Comparison of ENCODE assay signal across 1 cellular context in genomic region chr17:50863221-50863843, GRCh38.
TF ChIP-seq lines count a peak whose summit lies in the region.

No MANE protein-coding gene starts in this region.

TF ChIP-seq in HepG2, 621 proteins besides CTCF, POLR2A, EP300 and RAD21 (continued from another document and continues in another):
- TF ChIP-seq, protein P1, sequence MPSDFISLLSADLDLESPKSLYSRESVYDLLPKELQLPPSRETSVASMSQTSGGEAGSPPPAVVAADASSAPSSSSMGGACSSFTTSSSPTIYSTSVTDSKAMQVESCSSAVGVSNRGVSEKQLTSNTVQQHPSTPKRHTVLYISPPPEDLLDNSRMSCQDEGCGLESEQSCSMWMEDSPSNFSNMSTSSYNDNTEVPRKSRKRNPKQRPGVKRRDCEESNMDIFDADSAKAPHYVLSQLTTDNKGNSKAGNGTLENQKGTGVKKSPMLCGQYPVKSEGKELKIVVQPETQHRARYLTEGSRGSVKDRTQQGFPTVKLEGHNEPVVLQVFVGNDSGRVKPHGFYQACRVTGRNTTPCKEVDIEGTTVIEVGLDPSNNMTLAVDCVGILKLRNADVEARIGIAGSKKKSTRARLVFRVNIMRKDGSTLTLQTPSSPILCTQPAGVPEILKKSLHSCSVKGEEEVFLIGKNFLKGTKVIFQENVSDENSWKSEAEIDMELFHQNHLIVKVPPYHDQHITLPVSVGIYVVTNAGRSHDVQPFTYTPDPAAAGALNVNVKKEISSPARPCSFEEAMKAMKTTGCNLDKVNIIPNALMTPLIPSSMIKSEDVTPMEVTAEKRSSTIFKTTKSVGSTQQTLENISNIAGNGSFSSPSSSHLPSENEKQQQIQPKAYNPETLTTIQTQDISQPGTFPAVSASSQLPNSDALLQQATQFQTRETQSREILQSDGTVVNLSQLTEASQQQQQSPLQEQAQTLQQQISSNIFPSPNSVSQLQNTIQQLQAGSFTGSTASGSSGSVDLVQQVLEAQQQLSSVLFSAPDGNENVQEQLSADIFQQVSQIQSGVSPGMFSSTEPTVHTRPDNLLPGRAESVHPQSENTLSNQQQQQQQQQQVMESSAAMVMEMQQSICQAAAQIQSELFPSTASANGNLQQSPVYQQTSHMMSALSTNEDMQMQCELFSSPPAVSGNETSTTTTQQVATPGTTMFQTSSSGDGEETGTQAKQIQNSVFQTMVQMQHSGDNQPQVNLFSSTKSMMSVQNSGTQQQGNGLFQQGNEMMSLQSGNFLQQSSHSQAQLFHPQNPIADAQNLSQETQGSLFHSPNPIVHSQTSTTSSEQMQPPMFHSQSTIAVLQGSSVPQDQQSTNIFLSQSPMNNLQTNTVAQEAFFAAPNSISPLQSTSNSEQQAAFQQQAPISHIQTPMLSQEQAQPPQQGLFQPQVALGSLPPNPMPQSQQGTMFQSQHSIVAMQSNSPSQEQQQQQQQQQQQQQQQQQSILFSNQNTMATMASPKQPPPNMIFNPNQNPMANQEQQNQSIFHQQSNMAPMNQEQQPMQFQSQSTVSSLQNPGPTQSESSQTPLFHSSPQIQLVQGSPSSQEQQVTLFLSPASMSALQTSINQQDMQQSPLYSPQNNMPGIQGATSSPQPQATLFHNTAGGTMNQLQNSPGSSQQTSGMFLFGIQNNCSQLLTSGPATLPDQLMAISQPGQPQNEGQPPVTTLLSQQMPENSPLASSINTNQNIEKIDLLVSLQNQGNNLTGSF (CRISPR knock-in tag; IDR thresholded peaks at IDR 0.05): no peak
- TF ChIP-seq NFYC (CRISPR knock-in tag; IDR thresholded peaks at IDR 0.05): no peak
- no peak for TF ChIP-seq ZNF256 (CRISPR knock-in tag; conservative IDR thresholded peaks at IDR 0.05)
- no peak for TF ChIP-seq JUNB (CRISPR knock-in tag; IDR thresholded peaks at IDR 0.05; ENCODE audit: borderline replicate concordance)
- TF ChIP-seq CENPBD1 (CRISPR knock-in tag; IDR thresholded peaks at IDR 0.05; ENCODE audit: borderline replicate concordance, low read depth): no peak
- no peak for TF ChIP-seq GPBP1L1 (CRISPR knock-in tag; IDR thresholded peaks at IDR 0.05)
- TF ChIP-seq SNAPC2 (CRISPR knock-in tag; IDR thresholded peaks at IDR 0.05): no peak
- peak; percentile 51; the same call in 1 of the 2 replicates for TF ChIP-seq RCOR2 (CRISPR knock-in tag; IDR thresholded peaks at IDR 0.05)
- TF ChIP-seq, protein P2, sequence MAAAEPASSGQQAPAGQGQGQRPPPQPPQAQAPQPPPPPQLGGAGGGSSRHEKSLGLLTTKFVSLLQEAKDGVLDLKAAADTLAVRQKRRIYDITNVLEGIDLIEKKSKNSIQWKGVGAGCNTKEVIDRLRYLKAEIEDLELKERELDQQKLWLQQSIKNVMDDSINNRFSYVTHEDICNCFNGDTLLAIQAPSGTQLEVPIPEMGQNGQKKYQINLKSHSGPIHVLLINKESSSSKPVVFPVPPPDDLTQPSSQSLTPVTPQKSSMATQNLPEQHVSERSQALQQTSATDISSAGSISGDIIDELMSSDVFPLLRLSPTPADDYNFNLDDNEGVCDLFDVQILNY (CRISPR knock-in tag; conservative IDR thresholded peaks at IDR 0.05): no peak
- TF ChIP-seq ZBTB37 (CRISPR knock-in tag; IDR thresholded peaks at IDR 0.05): 0 out of 2 replicates have a peak, but pooled peaks have one; percentile 72
- peak; percentile 51; the same call in 1 of the 2 replicates for TF ChIP-seq ZBTB7B (CRISPR knock-in tag; IDR thresholded peaks at IDR 0.05)
- TF ChIP-seq NFE2L1 (CRISPR knock-in tag; IDR thresholded peaks at IDR 0.05; ENCODE audit: borderline replicate concordance): no peak
- TF ChIP-seq ZNF784 (CRISPR knock-in tag; IDR thresholded peaks at IDR 0.05; ENCODE audit: borderline replicate concordance): no peak
- TF ChIP-seq HOXA3 (CRISPR knock-in tag; IDR thresholded peaks at IDR 0.05): peak; percentile 53; the same call in 1 of the 2 replicates
- no peak; the same call in 1 of the 2 replicates for TF ChIP-seq AKAP8 (CRISPR knock-in tag; IDR thresholded peaks at IDR 0.05)
- no peak for TF ChIP-seq HHEX (CRISPR knock-in tag; IDR thresholded peaks at IDR 0.05)
- no peak for TF ChIP-seq MYNN (CRISPR knock-in tag; IDR thresholded peaks at IDR 0.05; ENCODE audit: low read depth)
- TF ChIP-seq ZNF337 (CRISPR knock-in tag; IDR thresholded peaks at IDR 0.05; ENCODE audit: borderline replicate concordance, low read depth): no peak
- TF ChIP-seq ZNF138 (CRISPR knock-in tag; IDR thresholded peaks at IDR 0.05; ENCODE audit: low read depth): no peak
- TF ChIP-seq ZNF12 (CRISPR knock-in tag; IDR thresholded peaks at IDR 0.05): 0 out of 2 replicates have a peak, but pooled peaks have one; percentile 7
- no peak for TF ChIP-seq RFX1 (IDR thresholded peaks at IDR 0.05)
- TF ChIP-seq, protein P3, sequence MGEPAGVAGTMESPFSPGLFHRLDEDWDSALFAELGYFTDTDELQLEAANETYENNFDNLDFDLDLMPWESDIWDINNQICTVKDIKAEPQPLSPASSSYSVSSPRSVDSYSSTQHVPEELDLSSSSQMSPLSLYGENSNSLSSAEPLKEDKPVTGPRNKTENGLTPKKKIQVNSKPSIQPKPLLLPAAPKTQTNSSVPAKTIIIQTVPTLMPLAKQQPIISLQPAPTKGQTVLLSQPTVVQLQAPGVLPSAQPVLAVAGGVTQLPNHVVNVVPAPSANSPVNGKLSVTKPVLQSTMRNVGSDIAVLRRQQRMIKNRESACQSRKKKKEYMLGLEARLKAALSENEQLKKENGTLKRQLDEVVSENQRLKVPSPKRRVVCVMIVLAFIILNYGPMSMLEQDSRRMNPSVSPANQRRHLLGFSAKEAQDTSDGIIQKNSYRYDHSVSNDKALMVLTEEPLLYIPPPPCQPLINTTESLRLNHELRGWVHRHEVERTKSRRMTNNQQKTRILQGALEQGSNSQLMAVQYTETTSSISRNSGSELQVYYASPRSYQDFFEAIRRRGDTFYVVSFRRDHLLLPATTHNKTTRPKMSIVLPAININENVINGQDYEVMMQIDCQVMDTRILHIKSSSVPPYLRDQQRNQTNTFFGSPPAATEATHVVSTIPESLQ (CRISPR knock-in tag; conservative IDR thresholded peaks at IDR 0.05): no peak
- TF ChIP-seq, protein P4, sequence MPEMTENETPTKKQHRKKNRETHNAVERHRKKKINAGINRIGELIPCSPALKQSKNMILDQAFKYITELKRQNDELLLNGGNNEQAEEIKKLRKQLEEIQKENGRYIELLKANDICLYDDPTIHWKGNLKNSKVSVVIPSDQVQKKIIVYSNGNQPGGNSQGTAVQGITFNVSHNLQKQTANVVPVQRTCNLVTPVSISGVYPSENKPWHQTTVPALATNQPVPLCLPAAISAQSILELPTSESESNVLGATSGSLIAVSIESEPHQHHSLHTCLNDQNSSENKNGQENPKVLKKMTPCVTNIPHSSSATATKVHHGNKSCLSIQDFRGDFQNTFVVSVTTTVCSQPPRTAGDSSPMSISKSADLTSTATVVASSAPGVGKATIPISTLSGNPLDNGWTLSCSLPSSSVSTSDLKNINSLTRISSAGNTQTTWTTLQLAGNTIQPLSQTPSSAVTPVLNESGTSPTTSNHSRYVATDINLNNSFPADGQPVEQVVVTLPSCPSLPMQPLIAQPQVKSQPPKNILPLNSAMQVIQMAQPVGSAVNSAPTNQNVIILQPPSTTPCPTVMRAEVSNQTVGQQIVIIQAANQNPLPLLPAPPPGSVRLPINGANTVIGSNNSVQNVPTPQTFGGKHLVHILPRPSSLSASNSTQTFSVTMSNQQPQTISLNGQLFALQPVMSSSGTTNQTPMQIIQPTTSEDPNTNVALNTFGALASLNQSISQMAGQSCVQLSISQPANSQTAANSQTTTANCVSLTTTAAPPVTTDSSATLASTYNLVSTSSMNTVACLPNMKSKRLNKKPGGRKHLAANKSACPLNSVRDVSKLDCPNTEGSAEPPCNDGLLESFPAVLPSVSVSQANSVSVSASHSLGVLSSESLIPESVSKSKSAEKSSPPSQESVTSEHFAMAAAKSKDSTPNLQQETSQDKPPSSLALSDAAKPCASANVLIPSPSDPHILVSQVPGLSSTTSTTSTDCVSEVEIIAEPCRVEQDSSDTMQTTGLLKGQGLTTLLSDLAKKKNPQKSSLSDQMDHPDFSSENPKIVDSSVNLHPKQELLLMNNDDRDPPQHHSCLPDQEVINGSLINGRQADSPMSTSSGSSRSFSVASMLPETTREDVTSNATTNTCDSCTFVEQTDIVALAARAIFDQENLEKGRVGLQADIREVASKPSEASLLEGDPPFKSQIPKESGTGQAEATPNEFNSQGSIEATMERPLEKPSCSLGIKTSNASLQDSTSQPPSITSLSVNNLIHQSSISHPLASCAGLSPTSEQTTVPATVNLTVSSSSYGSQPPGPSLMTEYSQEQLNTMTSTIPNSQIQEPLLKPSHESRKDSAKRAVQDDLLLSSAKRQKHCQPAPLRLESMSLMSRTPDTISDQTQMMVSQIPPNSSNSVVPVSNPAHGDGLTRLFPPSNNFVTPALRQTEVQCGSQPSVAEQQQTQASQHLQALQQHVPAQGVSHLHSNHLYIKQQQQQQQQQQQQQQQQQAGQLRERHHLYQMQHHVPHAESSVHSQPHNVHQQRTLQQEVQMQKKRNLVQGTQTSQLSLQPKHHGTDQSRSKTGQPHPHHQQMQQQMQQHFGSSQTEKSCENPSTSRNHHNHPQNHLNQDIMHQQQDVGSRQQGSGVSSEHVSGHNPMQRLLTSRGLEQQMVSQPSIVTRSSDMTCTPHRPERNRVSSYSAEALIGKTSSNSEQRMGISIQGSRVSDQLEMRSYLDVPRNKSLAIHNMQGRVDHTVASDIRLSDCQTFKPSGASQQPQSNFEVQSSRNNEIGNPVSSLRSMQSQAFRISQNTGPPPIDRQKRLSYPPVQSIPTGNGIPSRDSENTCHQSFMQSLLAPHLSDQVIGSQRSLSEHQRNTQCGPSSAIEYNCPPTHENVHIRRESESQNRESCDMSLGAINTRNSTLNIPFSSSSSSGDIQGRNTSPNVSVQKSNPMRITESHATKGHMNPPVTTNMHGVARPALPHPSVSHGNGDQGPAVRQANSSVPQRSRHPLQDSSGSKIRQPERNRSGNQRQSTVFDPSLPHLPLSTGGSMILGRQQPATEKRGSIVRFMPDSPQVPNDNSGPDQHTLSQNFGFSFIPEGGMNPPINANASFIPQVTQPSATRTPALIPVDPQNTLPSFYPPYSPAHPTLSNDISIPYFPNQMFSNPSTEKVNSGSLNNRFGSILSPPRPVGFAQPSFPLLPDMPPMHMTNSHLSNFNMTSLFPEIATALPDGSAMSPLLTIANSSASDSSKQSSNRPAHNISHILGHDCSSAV (CRISPR knock-in tag; IDR thresholded peaks at IDR 0.05; ENCODE audit: borderline replicate concordance): no peak
- no peak for TF ChIP-seq TARDBP (CRISPR knock-in tag; IDR thresholded peaks at IDR 0.05)
- no peak for TF ChIP-seq ZSCAN30 (CRISPR knock-in tag; IDR thresholded peaks at IDR 0.05)
- no peak for TF ChIP-seq ZNF800 (CRISPR knock-in tag; IDR thresholded peaks at IDR 0.05)
- TF ChIP-seq, protein P5, sequence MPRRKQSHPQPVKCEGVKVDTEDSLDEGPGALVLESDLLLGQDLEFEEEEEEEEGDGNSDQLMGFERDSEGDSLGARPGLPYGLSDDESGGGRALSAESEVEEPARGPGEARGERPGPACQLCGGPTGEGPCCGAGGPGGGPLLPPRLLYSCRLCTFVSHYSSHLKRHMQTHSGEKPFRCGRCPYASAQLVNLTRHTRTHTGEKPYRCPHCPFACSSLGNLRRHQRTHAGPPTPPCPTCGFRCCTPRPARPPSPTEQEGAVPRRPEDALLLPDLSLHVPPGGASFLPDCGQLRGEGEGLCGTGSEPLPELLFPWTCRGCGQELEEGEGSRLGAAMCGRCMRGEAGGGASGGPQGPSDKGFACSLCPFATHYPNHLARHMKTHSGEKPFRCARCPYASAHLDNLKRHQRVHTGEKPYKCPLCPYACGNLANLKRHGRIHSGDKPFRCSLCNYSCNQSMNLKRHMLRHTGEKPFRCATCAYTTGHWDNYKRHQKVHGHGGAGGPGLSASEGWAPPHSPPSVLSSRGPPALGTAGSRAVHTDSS (CRISPR knock-in tag; conservative IDR thresholded peaks at IDR 0.05): no peak
- TF ChIP-seq CEBPG (CRISPR knock-in tag; IDR thresholded peaks at IDR 0.05): no peak
- no peak for TF ChIP-seq CCAR2 (optimal IDR thresholded peaks at IDR 0.05; ENCODE audit: low read depth, low read length)
- no peak; the same call in 1 of the 2 replicates for TF ChIP-seq SRY (CRISPR knock-in tag; IDR thresholded peaks at IDR 0.05)
- TF ChIP-seq SNRNP70 (IDR thresholded peaks at IDR 0.05; ENCODE audit: low read depth, low read length): no peak
